Comparison of ENCODE assay signal across 24 cellular contexts in genomic region chr4:77601614-77602187, GRCh38. TPM values are rescaled to one million over a fixed set of nuclear protein-coding genes. Genes with fewer than 3 reads are reported as not detected.
A peak's percentile ranks its signal among the peaks of the same experiment; 100 is the strongest.
DNase-seq lines count a peak whose midpoint lies in the region; ATAC-seq and TF ChIP-seq lines count a peak whose summit lies in the region.
"Had no signal": no experiment of that assay in that cellular context is flagged by ENCODE, and none has a peak within 500 bp of the region (broad histone marks: within the 10 kb centered on the region; RNA-seq: fewer than 3 reads in every experiment).

No MANE protein-coding gene starts in this region.

- ATAC-seq in GM23338, result no peak
- peak; percentile 44 for ATAC-seq in sciatic nerve
- no peak for ATAC-seq in GM18517 (IDR thresholded peaks at IDR 0.05; ENCODE audit: unreplicated experiment)

- 0 out of 2 replicates have a peak overlapping the region, but pooled peaks have one; percentile 16 for H2AFZ ChIP-seq in GM23338

- H4K20me1 ChIP-seq in GM23338 (replicated peaks; ENCODE audit: insufficient read depth), result no peaks in the 10 kb centered on the region

- intact Hi-C loops in activated T-helper 2 cell treated with anti-CD3 and anti-CD28 coated beads, Interferon-gamma antibody, Interleukin-2, Interleukin-4, amounts not matched to agents 10 μg/mL and 5 μg/mL and 100 μg/mL, durations not matched to agents 14 hours and 24 hours and 36 hours (cut with micrococcal nuclease), result loop anchor here (1.0 to 2.0 kb wide), 6 partner anchors 15 to 216 kb away; no protein-coding TSS in a partner anchor
- intact Hi-C loops in sciatic nerve (cut with DNase I), result no loop called here

- H3F3A ChIP-seq in GM23338 (replicated peaks; ENCODE audit: low read depth), result no peaks in the 10 kb centered on the region

- H3K9me2 ChIP-seq in GM23338 (ENCODE audit: insufficient read depth), result no peaks in the 10 kb centered on the region

- no peak for DNase-seq in activated T-cell treated with anti-CD3 and anti-CD28 coated beads, Interleukin-2, amount 50 U/mL, for 24 hours
- DNase-seq in activated T-cell treated with anti-CD3 and anti-CD28 coated beads, Interleukin-2, amount 50 U/mL, for 1 hour, result no peak
- DNase-seq in GM23338 (ENCODE audit: low spot score), result no peak
- DNase-seq in activated T-helper 2 cell treated with anti-CD3 and anti-CD28 coated beads, Interferon-gamma antibody, Interleukin-2, Interleukin-4, amounts not matched to agents 10 μg/mL and 5 μg/mL and 100 μg/mL, durations not matched to agents 14 hours and 24 hours and 36 hours (ENCODE audit: low spot score), result no peak
- no peak for DNase-seq in sciatic nerve (ENCODE audit: low spot score)
- DNase-seq in superior temporal gyrus (ENCODE audit: extremely low spot score), result no peak
- DNase-seq in SHP77 treated with DMSO at 0.1 percent for 48 hours (lab: John Stamatoyannopoulos, UW), result no peak
- DNase-seq: islet precursor cell, NCI-H1105 had no signal

- no peaks in the 10 kb centered on the region for H3K36me3 ChIP-seq in GM23338 (ENCODE audit: insufficient read depth)
- H3K36me3 ChIP-seq: ascending aorta, BE2C, HAP-1, stomach had no signal

- H3K27me3 Mint-ChIP-seq in activated T-cell treated with anti-CD3 and anti-CD28 coated beads, Interleukin-2, amount 50 U/mL, for 24 hours, result peaks cover 22% of the 10 kb centered on the region
- peaks cover 2% of the 10 kb centered on the region for H3K27me3 Mint-ChIP-seq in GM23338 (ENCODE audit: insufficient read depth, low read depth, poor library complexity)
- peaks cover 13% of the 10 kb centered on the region for H3K27me3 Mint-ChIP-seq in activated T-helper 2 cell treated with anti-CD3 and anti-CD28 coated beads, Interferon-gamma antibody, Interleukin-2, Interleukin-4, amounts not matched to agents 10 μg/mL and 5 μg/mL and 100 μg/mL, durations not matched to agents 14 hours and 24 hours and 36 hours (ENCODE audit: low read depth)
- H3K27me3 Mint-ChIP-seq: central memory CD8-positive, alpha-beta T cell had no signal

- H3K27ac Mint-ChIP-seq in activated T-cell treated with anti-CD3 and anti-CD28 coated beads, Interleukin-2, amount 50 U/mL, for 24 hours, result peak overlapping the region; percentile 7
- H3K27ac Mint-ChIP-seq in GM23338, result no peak overlapping the region
- peak overlapping the region; percentile 26 for H3K27ac Mint-ChIP-seq in activated T-helper 2 cell treated with anti-CD3 and anti-CD28 coated beads, Interferon-gamma antibody, Interleukin-2, Interleukin-4, amounts not matched to agents 10 μg/mL and 5 μg/mL and 100 μg/mL, durations not matched to agents 14 hours and 24 hours and 36 hours
- H3K27ac Mint-ChIP-seq: activated CD8-positive, alpha-beta T cell treated with anti-CD3 and anti-CD28 coated beads, Interleukin-2, amount 10 ng/mL, durations not matched to agents 7 days and 5 days; T-cell; type B pancreatic cell had no signal

- no peaks in the 10 kb centered on the region for H3K36me3 Mint-ChIP-seq in activated T-cell treated with anti-CD3 and anti-CD28 coated beads, Interleukin-2, amount 50 U/mL, for 24 hours (ENCODE audit: low read depth)
- H3K36me3 Mint-ChIP-seq in GM23338 (ENCODE audit: low read depth), result no peaks in the 10 kb centered on the region
- no peaks in the 10 kb centered on the region for H3K36me3 Mint-ChIP-seq in activated T-helper 2 cell treated with anti-CD3 and anti-CD28 coated beads, Interferon-gamma antibody, Interleukin-2, Interleukin-4, amounts not matched to agents 10 μg/mL and 5 μg/mL and 100 μg/mL, durations not matched to agents 14 hours and 24 hours and 36 hours (ENCODE audit: low read depth)
- H3K36me3 Mint-ChIP-seq: T-cell, type B pancreatic cell had no signal

- H3K4me3 Mint-ChIP-seq in activated T-cell treated with anti-CD3 and anti-CD28 coated beads, Interleukin-2, amount 50 U/mL, for 24 hours, result no peak overlapping the region
- no peak overlapping the region for H3K4me3 Mint-ChIP-seq in GM23338
- H3K4me3 Mint-ChIP-seq in activated T-helper 2 cell treated with anti-CD3 and anti-CD28 coated beads, Interferon-gamma antibody, Interleukin-2, Interleukin-4, amounts not matched to agents 10 μg/mL and 5 μg/mL and 100 μg/mL, durations not matched to agents 14 hours and 24 hours and 36 hours (ENCODE audit: low read depth), result no peak overlapping the region
- H3K4me3 Mint-ChIP-seq: activated CD8-positive, alpha-beta T cell treated with anti-CD3 and anti-CD28 coated beads, Interleukin-2, amount 10 ng/mL, durations not matched to agents 7 days and 5 days; central memory CD8-positive, alpha-beta T cell; T-cell; type B pancreatic cell had no signal

- no peak overlapping the region for H3K4me3 ChIP-seq in GM23338
- H3K4me3 ChIP-seq: ascending aorta, HAP-1, stomach had no signal

- no peaks in the 10 kb centered on the region for H3K9me3 Mint-ChIP-seq in activated T-cell treated with anti-CD3 and anti-CD28 coated beads, Interleukin-2, amount 50 U/mL, for 24 hours
- no peaks in the 10 kb centered on the region for H3K9me3 Mint-ChIP-seq in GM23338
- no peaks in the 10 kb centered on the region for H3K9me3 Mint-ChIP-seq in activated T-helper 2 cell treated with anti-CD3 and anti-CD28 coated beads, Interferon-gamma antibody, Interleukin-2, Interleukin-4, amounts not matched to agents 10 μg/mL and 5 μg/mL and 100 μg/mL, durations not matched to agents 14 hours and 24 hours and 36 hours
- H3K9me3 Mint-ChIP-seq: activated naive CD4-positive, alpha-beta T cell treated with anti-CD3 and anti-CD28 coated beads, Interleukin-2, amount 50 U/mL, for 72 hours; central memory CD8-positive, alpha-beta T cell; T-cell; type B pancreatic cell had no signal

- H3K4me2 ChIP-seq in GM23338, result no peak overlapping the region

- H3K4me1 Mint-ChIP-seq in activated T-cell treated with anti-CD3 and anti-CD28 coated beads, Interleukin-2, amount 50 U/mL, for 24 hours (ENCODE audit: low read depth), result peaks cover 35% of the 10 kb centered on the region
- peaks cover 2% of the 10 kb centered on the region; the same call in 1 of the 3 replicates for H3K4me1 Mint-ChIP-seq in GM23338
- H3K4me1 Mint-ChIP-seq in activated T-helper 2 cell treated with anti-CD3 and anti-CD28 coated beads, Interferon-gamma antibody, Interleukin-2, Interleukin-4, amounts not matched to agents 10 μg/mL and 5 μg/mL and 100 μg/mL, durations not matched to agents 14 hours and 24 hours and 36 hours (ENCODE audit: low read depth), result peaks cover 35% of the 10 kb centered on the region
- H3K4me1 Mint-ChIP-seq: central memory CD8-positive, alpha-beta T cell had no signal

- H3K4me1 ChIP-seq in GM23338 (ENCODE audit: insufficient read depth), result no peaks in the 10 kb centered on the region
- H3K4me1 ChIP-seq: ascending aorta, BE2C, HAP-1 had no signal

- H3K79me2 ChIP-seq in GM23338 (replicated peaks; ENCODE audit: insufficient read depth), result no peaks in the 10 kb centered on the region

- TF ChIP-seq CTCF in GM23338 (conservative IDR thresholded peaks at IDR 0.05; ENCODE audit: low read depth in 2 of 2), result no peak

- H3K27me3 ChIP-seq in GM23338 (ENCODE audit: insufficient read depth), result no peaks in the 10 kb centered on the region
- H3K27me3 ChIP-seq: ascending aorta, stomach had no signal

- no peak overlapping the region for H3K27ac ChIP-seq in GM23338 (ENCODE audit: low read depth)
- H3K27ac ChIP-seq: ascending aorta had no signal

TF ChIP-seq in GM23338, 12 proteins besides CTCF, POLR2A, EP300 and RAD21 (continues in another document):
- TF ChIP-seq NANOG (IDR thresholded peaks at IDR 0.05; ENCODE audit: borderline replicate concordance) (no peak), ZNF331 (CRISPR knock-in tag; IDR thresholded peaks at IDR 0.05; ENCODE audit: low read depth) (no peak), REST (IDR thresholded peaks at IDR 0.05; ENCODE audit: unreplicated experiment) (no peak), EZH2 (IDR thresholded peaks at IDR 0.05; ENCODE audit: low read depth, unreplicated experiment) (no peak)

RNA-seq across cellular contexts. Expression of gene CXCL13, which starts 3.9 kb away (rescaled TPM):
- not detected in 2 replicates for total RNA-seq in GM23338 (2014; rRNA removed; shearing (Covaris generic))
- polyA plus RNA-seq in GM23338 (2016; fragmentation: Nextera tagmentation; extraction: Ambion mirVana), result not detected in 2 replicates
- 82.6 and 87.2 TPM in 2 replicates for total RNA-seq in activated T-helper 2 cell treated with anti-CD3 and anti-CD28 coated beads, Interferon-gamma antibody, Interleukin-2, Interleukin-4, amounts not matched to agents 10 μg/mL and 5 μg/mL and 100 μg/mL, durations not matched to agents 14 hours and 24 hours and 36 hours
- not detected for total RNA-seq in sciatic nerve
- total RNA-seq: A673; activated CD8-positive, alpha-beta T cell treated with anti-CD3 and anti-CD28 coated beads, Interleukin-2, amount 10 ng/mL, durations not matched to agents 7 days and 5 days; ascending aorta; dermis microvascular lymphatic vessel endothelial cell; G401; IMR-90; PC-3 had no signal
- polyA plus RNA-seq: IMR-90 had no signal

Comparison
In these comparisons a context has a peak if more than half of its experiments do, and no peak if none do; other contexts are left out.
1. RNA of gene CXCL13, which starts 3.9 kb away (total RNA-seq): 82.6 to 87.2 TPM in activated T-helper 2 cell treated with anti-CD3 and anti-CD28 coated beads, Interferon-gamma antibody, Interleukin-2, Interleukin-4, amounts not matched to agents 10 μg/mL and 5 μg/mL and 100 μg/mL, durations not matched to agents 14 hours and 24 hours and 36 hours; not detected in sciatic nerve (single experiment) and not detected in GM23338; every median in the first group is over 10 times any median in the second.